In the genomic region with DNA sequence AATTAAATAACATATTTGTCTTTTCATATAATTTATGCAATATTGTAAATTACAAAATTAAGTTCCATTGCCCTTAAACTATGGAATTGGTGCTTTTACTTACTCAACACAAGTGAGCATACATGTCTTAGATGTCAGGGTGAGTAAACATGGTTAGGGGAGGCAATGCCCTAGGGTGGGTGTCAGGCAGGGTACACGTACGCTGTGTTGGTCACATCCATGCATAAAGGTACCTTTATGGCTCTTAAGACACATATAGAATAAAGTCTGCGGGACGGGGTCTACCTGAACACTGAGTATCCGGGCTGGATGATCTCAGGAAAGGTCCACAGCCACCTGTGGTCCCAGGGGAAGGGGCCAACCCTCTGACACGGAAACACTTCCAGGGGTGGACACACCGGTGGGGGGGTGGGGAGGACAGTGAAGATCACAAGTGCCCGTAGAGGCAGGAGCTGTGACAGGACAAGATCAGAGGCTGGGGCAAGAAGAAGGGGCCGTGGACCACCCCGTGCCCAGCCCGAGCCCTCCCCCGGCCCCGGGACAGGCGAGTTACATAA, we compare ENCODE assay signal across 7 cellular contexts. TPM values are rescaled to one million over a fixed set of nuclear protein-coding genes. Genes with fewer than 3 reads are reported as not detected.
A peak's percentile ranks its signal among the peaks of the same experiment; 100 is the strongest.
DNase-seq lines count a peak whose midpoint lies in the region; ATAC-seq and TF ChIP-seq lines count a peak whose summit lies in the region.

No MANE protein-coding gene starts in this region.

- no peaks in the 10 kb centered on the region for H3K9me3 ChIP-seq in OCI-LY3 (ENCODE audit: insufficient read depth, low read length)
- H3K9me3 ChIP-seq in subcutaneous abdominal adipose tissue (ENCODE audit: control insufficient read depth in 5 of 5, low read length in 5 of 5) = no peaks in the 10 kb centered on the region

- peaks cover 8% of the 10 kb centered on the region for H3K36me3 ChIP-seq in OCI-LY3 (replicated peaks; ENCODE audit: low read depth, low read length)
- H3K36me3 ChIP-seq in subcutaneous abdominal adipose tissue (ENCODE audit: control insufficient read depth in 5 of 5, insufficient read depth in 5 of 5, low read length in 5 of 5) = no peaks in the 10 kb centered on the region

- H3K4me3 Mint-ChIP-seq in brain = peak overlapping the region; percentile 91 to 96 (median 93)

- ATAC-seq in GM18867 (IDR thresholded peaks at IDR 0.05; ENCODE audit: unreplicated experiment) (peak; percentile 12), HG02610 (IDR thresholded peaks at IDR 0.05; ENCODE audit: unreplicated experiment) (peak; percentile 17)

- H3K27ac Mint-ChIP-seq in brain = peak overlapping the region; percentile 63 to 93 (median 90)

- TF ChIP-seq CTCF in OCI-LY3 (IDR thresholded peaks at IDR 0.05; ENCODE audit: low read depth, low read length) = no peak
- TF ChIP-seq CTCF in brain (conservative IDR thresholded peaks at IDR 0.05) = no peak
- no peak for TF ChIP-seq CTCF in lower leg skin (IDR thresholded peaks at IDR 0.05)

- H3K4me1 ChIP-seq in OCI-LY3 (ENCODE audit: low read length) (peaks cover 22% of the 10 kb centered on the region), subcutaneous abdominal adipose tissue (ENCODE audit: control insufficient read depth in 5 of 5, insufficient read depth in 5 of 5, low read length in 5 of 5) (peaks cover 0 to 20% (median 17%) of the 10 kb centered on the region in 5 donors)

- peak overlapping the region; percentile 86 for H3K4me2 ChIP-seq in OCI-LY3 (ENCODE audit: low read length)

- no peaks in the 10 kb centered on the region for H3K9me3 Mint-ChIP-seq in brain

- peaks cover 14% of the 10 kb centered on the region; the same call in 1 of the 2 replicates for H4K20me1 ChIP-seq in OCI-LY3 (ENCODE audit: insufficient read depth, low read length)

- DNase-seq in lower leg skin (ENCODE audit: low spot score in 2 of 2) = no peak
- no peak for DNase-seq in iPS-NIHi11 (ENCODE audit: low spot score)

- H3K9ac ChIP-seq in OCI-LY3 (ENCODE audit: low read length) (peak overlapping the region; percentile 99), subcutaneous abdominal adipose tissue (ENCODE audit: low read length in 5 of 5) (peak overlapping the region in 4 of 5 donors; percentile 84 to 96 (median 86))

- H3K27ac ChIP-seq in OCI-LY3 (ENCODE audit: low read length) (peak overlapping the region; percentile 74), subcutaneous abdominal adipose tissue (ENCODE audit: low read depth, low read length) (peak overlapping the region; percentile 54)

- 2 to 4% methylated on average over 12 to 14 of the region's 14 CpGs for WGBS in lower leg skin, 2 donors

- intact Hi-C loops in lower leg skin (cut with DNase I; ENCODE audit: low total_unique reads) = no loop called here

- peaks cover 34% of the 10 kb centered on the region for H3K4me1 Mint-ChIP-seq in brain

- peaks cover 7% of the 10 kb centered on the region for H3K27me3 Mint-ChIP-seq in brain

- H2AFZ ChIP-seq in OCI-LY3 (ENCODE audit: low read depth, low read length) = peak overlapping the region; percentile 95; the same call in 1 of the 2 replicates

- no peaks in the 10 kb centered on the region for H3K27me3 ChIP-seq in OCI-LY3 (ENCODE audit: low read depth, low read length)
- no peaks in the 10 kb centered on the region for H3K27me3 ChIP-seq in subcutaneous abdominal adipose tissue (ENCODE audit: control insufficient read depth in 5 of 5, insufficient read depth in 4 of 5, low read length in 5 of 5)

- peaks cover 57% of the 10 kb centered on the region for H3K79me2 ChIP-seq in OCI-LY3 (ENCODE audit: low read length)

- TF ChIP-seq POLR2A in lower leg skin (IDR thresholded peaks at IDR 0.05) = no peak

- peak overlapping the region; percentile 95 for H3K4me3 ChIP-seq in OCI-LY3 (ENCODE audit: low read length)
- H3K4me3 ChIP-seq in lower leg skin (ENCODE audit: low read depth, poor library complexity, severe bottlenecking) = peak overlapping the region; percentile 95
- peak overlapping the region; percentile 54 to 97 (median 90) for H3K4me3 ChIP-seq in subcutaneous abdominal adipose tissue (ENCODE audit: low read depth in 1 of 5, low read length in 5 of 5)

- H3K36me3 Mint-ChIP-seq in brain = no peaks in the 10 kb centered on the region

RNA-seq across cellular contexts. Expression of a gene that starts 0.7 kb away (rescaled TPM):
- 2.4 TPM for polyA plus RNA-seq in brain (ENCODE audit: insufficient read depth, low read depth, low replicate concordance)
- 1 to 10 TPM; 3.8 to 5.7 (median 4.9) TPM for total RNA-seq in lower leg skin
